9 cellular contexts compared by ENCODE assay signal in genomic region chr20:37651932-37652331, GRCh38. TPM values are rescaled to one million over a fixed set of nuclear protein-coding genes. Genes with fewer than 3 reads are reported as not detected.
DNase-seq lines count a peak whose midpoint lies in the region; ATAC-seq and TF ChIP-seq lines count a peak whose summit lies in the region.
"Had no signal": no experiment of that assay in that cellular context is flagged by ENCODE, and none has a peak within 500 bp of the region (broad histone marks: within the 10 kb centered on the region; RNA-seq: fewer than 3 reads in every experiment).

No MANE protein-coding gene starts in this region.

- H3K9me3 Mint-ChIP-seq in activated CD4-positive, alpha-beta memory T cell treated with anti-CD3 and anti-CD28 coated beads for 36 hours: no peaks in the 10 kb centered on the region

- 45 to 63% (median 53%) methylated on average over 5 of the region's 5 CpGs for WGBS in heart left ventricle, 4 donors

- H3K27ac ChIP-seq in heart left ventricle: no peak overlapping the region
- H3K27ac ChIP-seq: skin epidermis had no signal

- H3K27me3 Mint-ChIP-seq in activated CD4-positive, alpha-beta memory T cell treated with anti-CD3 and anti-CD28 coated beads for 36 hours: peaks cover 30% of the 10 kb centered on the region

- H3K4me2 ChIP-seq in Loucy (ENCODE audit: low read depth, low read length, poor library complexity, severe bottlenecking): no peak overlapping the region

- H3K79me2 ChIP-seq in Loucy (ENCODE audit: insufficient read depth, low read length): no peaks in the 10 kb centered on the region

- H3K9me2 ChIP-seq in Loucy (replicated peaks; ENCODE audit: low read depth, low read length): no peaks in the 10 kb centered on the region

- ATAC-seq in heart left ventricle: peak; percentile 73 to 88 (median 83)
- no peak for ATAC-seq in HG02642 (IDR thresholded peaks at IDR 0.05; ENCODE audit: poor library complexity, unreplicated experiment)
- no peak for ATAC-seq in HG02885 (IDR thresholded peaks at IDR 0.05; ENCODE audit: poor library complexity, unreplicated experiment)

- H3K9me3 ChIP-seq in Loucy (ENCODE audit: insufficient read depth, low read depth, low read length) (no peaks in the 10 kb centered on the region), heart left ventricle (no peaks in the 10 kb centered on the region)

- H3K27ac Mint-ChIP-seq in activated CD4-positive, alpha-beta memory T cell treated with anti-CD3 and anti-CD28 coated beads for 36 hours: no peak overlapping the region

- TF ChIP-seq CTCF in Loucy (conservative IDR thresholded peaks at IDR 0.05; ENCODE audit: low read length) (peak; percentile 83), heart left ventricle (IDR thresholded peaks at IDR 0.05) (peak; percentile 25 to 58 (median 42))

- peak overlapping the region; percentile 28 for H2AFZ ChIP-seq in Loucy (ENCODE audit: low read length)

- H4K20me1 ChIP-seq in Loucy (ENCODE audit: insufficient read depth, low read length, poor library complexity, severe bottlenecking): no peaks in the 10 kb centered on the region

- intact Hi-C loops in activated CD4-positive, alpha-beta memory T cell treated with anti-CD3 and anti-CD28 coated beads for 36 hours (cut with micrococcal nuclease): loop anchor here (5.0 kb wide), 1 partner anchor 340 kb away; no protein-coding TSS in a partner anchor
- intact Hi-C loops in heart left ventricle (cut with DNase I): loop anchor here in 5 of 10 donors (2.0 to 10.0 kb wide), 6 partner anchors 243 to 573 kb away; no protein-coding TSS in a partner anchor

- H3K4me3 Mint-ChIP-seq in activated CD4-positive, alpha-beta memory T cell treated with anti-CD3 and anti-CD28 coated beads for 36 hours: no peak overlapping the region

- no peaks in the 10 kb centered on the region for H3F3A ChIP-seq in Loucy (ENCODE audit: low read depth)

- H3K9ac ChIP-seq in Loucy (ENCODE audit: low read depth, low read length, poor library complexity, severe bottlenecking): no peak overlapping the region

- H3K36me3 ChIP-seq in Loucy (ENCODE audit: insufficient read depth, low read length): no peaks in the 10 kb centered on the region
- no peaks in the 10 kb centered on the region for H3K36me3 ChIP-seq in heart left ventricle

- CTCF ChIA-PET in activated CD4-positive, alpha-beta memory T cell treated with anti-CD3 and anti-CD28 coated beads for 36 hours (lab: Charles Lee): no interaction called here

- no peaks in the 10 kb centered on the region for H3K4me1 ChIP-seq in Loucy (ENCODE audit: insufficient read depth, low read length, poor library complexity, severe bottlenecking)
- peaks cover 0 to 13% (median 0%) of the 10 kb centered on the region in 12 donors for H3K4me1 ChIP-seq in heart left ventricle

- DNase-seq in GF-D8 (lab: John Stamatoyannopoulos, UW) (peak; percentile 6), heart left ventricle (peak in 4 of 5 donors; percentile 37 to 58 (median 50)), T-helper 9 cell (no peak)
- DNase-seq in activated CD4-positive, alpha-beta memory T cell treated with anti-CD3 and anti-CD28 coated beads for 36 hours: peak; percentile 53
- peak; percentile 5 to 6 for DNase-seq in stimulated activated CD4-positive, alpha-beta T cell treated with anti-CD3 and anti-CD28 coated beads, Interleukin-15, amount 100 ng/mL, for 48 hours (ENCODE audit: low read depth in 2 of 2)

- H3K4me1 Mint-ChIP-seq in activated CD4-positive, alpha-beta memory T cell treated with anti-CD3 and anti-CD28 coated beads for 36 hours (ENCODE audit: low read depth): no peaks in the 10 kb centered on the region

- POLR2A ChIA-PET in activated CD4-positive, alpha-beta memory T cell treated with anti-CD3 and anti-CD28 coated beads for 36 hours (lab: Charles Lee): no interaction called here

- H3K36me3 Mint-ChIP-seq in activated CD4-positive, alpha-beta memory T cell treated with anti-CD3 and anti-CD28 coated beads for 36 hours: no peaks in the 10 kb centered on the region

- TF ChIP-seq POLR2A in heart left ventricle (IDR thresholded peaks at IDR 0.05): no peak

- H3K4me3 ChIP-seq in Loucy (ENCODE audit: low read length, poor library complexity, severe bottlenecking): no peak overlapping the region
- H3K4me3 ChIP-seq in heart left ventricle: no peak overlapping the region
- H3K4me3 ChIP-seq: skin epidermis had no signal

- H3K27me3 ChIP-seq in Loucy (ENCODE audit: insufficient read depth, low read length, poor library complexity, severe bottlenecking): no peaks in the 10 kb centered on the region
- no peaks in the 10 kb centered on the region for H3K27me3 ChIP-seq in heart left ventricle

RNA-seq across cellular contexts. Expression of gene CTNNBL1, which starts 41.9 kb away (rescaled TPM):
- total RNA-seq in activated CD4-positive, alpha-beta memory T cell treated with anti-CD3 and anti-CD28 coated beads for 36 hours: 10 to 100 TPM; 72.5 to 76.5 TPM
- 10 to 100 TPM; 22.6 to 68.9 (median 50.5) TPM for total RNA-seq in heart left ventricle
- polyA plus RNA-seq in heart left ventricle: 10 to 100 TPM; 40.7 to 56.2 TPM

Comparison
In these comparisons a context has a peak if more than half of its experiments do, and no peak if none do; other contexts are left out.
1. ATAC-seq: peak in heart left ventricle (4 of 4); none in HG02642 (single experiment) and HG02885 (single experiment).